ENCODE assay signal across 17 cellular contexts in genomic region chr17:67700037-67700436, GRCh38.
"Had no signal": no experiment of that assay in that cellular context is flagged by ENCODE, and none has a peak within 500 bp of the region (broad histone marks: within the 10 kb centered on the region; RNA-seq: fewer than 3 reads in every experiment).

No MANE protein-coding gene starts in this region.

- H3K4me3 Mint-ChIP-seq: activated CD4-positive, alpha-beta T cell treated with anti-CD3 and anti-CD28 coated beads, Interleukin-2, amount 10 ng/mL, durations not matched to agents 24 days and 14 days; memory B cell; stimulated activated naive CD8-positive, alpha-beta T cell treated with anti-CD3 and anti-CD28 coated beads, Interleukin-15, amount 100 ng/mL, for 72 hours had no signal

- H3K4me1 ChIP-seq: adrenal gland, gastroesophageal sphincter, left lung, testis had no signal

- H3K27ac Mint-ChIP-seq: activated CD4-positive, alpha-beta T cell treated with anti-CD3 and anti-CD28 coated beads, Interleukin-2, amount 10 ng/mL, durations not matched to agents 24 days and 14 days; activated T-helper 2 cell treated with anti-CD3 and anti-CD28 coated beads, Interferon-gamma antibody, Interleukin-2, Interleukin-4, amounts not matched to agents 10 μg/mL and 5 μg/mL and 100 μg/mL, durations not matched to agents 14 hours and 24 hours and 36 hours; memory B cell; stimulated activated naive CD8-positive, alpha-beta T cell treated with anti-CD3 and anti-CD28 coated beads, Interleukin-15, amount 100 ng/mL, for 72 hours had no signal

- H3K27ac ChIP-seq: adrenal gland, gastroesophageal sphincter, left lung, ovary, skin epidermis, testis had no signal

- H3K27me3 ChIP-seq: left lung, ovary, testis had no signal

- H3K9me3 Mint-ChIP-seq: activated CD4-positive, alpha-beta T cell treated with anti-CD3 and anti-CD28 coated beads, Interleukin-2, amount 10 ng/mL, durations not matched to agents 24 days and 14 days; activated T-helper 2 cell treated with anti-CD3 and anti-CD28 coated beads, Interferon-gamma antibody, Interleukin-2, Interleukin-4, amounts not matched to agents 10 μg/mL and 5 μg/mL and 100 μg/mL, durations not matched to agents 14 hours and 24 hours and 36 hours; memory B cell; stimulated activated naive CD8-positive, alpha-beta T cell treated with anti-CD3 and anti-CD28 coated beads, Interleukin-15, amount 100 ng/mL, for 72 hours had no signal

- H3K4me3 ChIP-seq: adrenal gland, gastroesophageal sphincter, left lung, ovary, skin epidermis, testis had no signal

- ATAC-seq: gastroesophageal sphincter; left lung; stimulated activated naive CD8-positive, alpha-beta T cell treated with anti-CD3 and anti-CD28 coated beads, Interleukin-15, amount 100 ng/mL, for 72 hours had no signal

- H3K4me1 Mint-ChIP-seq: activated CD4-positive, alpha-beta T cell treated with anti-CD3 and anti-CD28 coated beads, Interleukin-2, amount 10 ng/mL, durations not matched to agents 24 days and 14 days; stimulated activated naive CD8-positive, alpha-beta T cell treated with anti-CD3 and anti-CD28 coated beads, Interleukin-15, amount 100 ng/mL, for 72 hours had no signal

- DNase-seq: activated CD4-positive, alpha-beta T cell treated with anti-CD3 and anti-CD28 coated beads, Interleukin-2, amount 10 ng/mL, durations not matched to agents 24 days and 14 days; activated CD8-positive, alpha-beta memory T cell treated with anti-CD3 and anti-CD28 coated beads for 24 hours; activated naive CD4-positive, alpha-beta T cell treated with anti-CD3 and anti-CD28 coated beads, Interleukin-2, amount 50 U/mL, for 16 hours; adrenal gland; central memory CD4-positive, alpha-beta T cell; cortex of kidney; effector memory CD4-positive, alpha-beta T cell; islet precursor cell; left lung; ovary; stimulated activated CD4-positive, alpha-beta T cell treated with anti-CD3 and anti-CD28 coated beads, Interleukin-4, amount 100 ng/mL, for 4 hours; stimulated activated naive CD8-positive, alpha-beta T cell treated with anti-CD3 and anti-CD28 coated beads, Interleukin-15, amount 100 ng/mL, for 72 hours; testis had no signal

- H3K27me3 Mint-ChIP-seq: stimulated activated naive CD8-positive, alpha-beta T cell treated with anti-CD3 and anti-CD28 coated beads, Interleukin-15, amount 100 ng/mL, for 72 hours had no signal

- H3K36me3 Mint-ChIP-seq: memory B cell had no signal

- H3K36me3 ChIP-seq: adrenal gland, gastroesophageal sphincter, left lung, ovary had no signal

- H3K9me3 ChIP-seq: adrenal gland, gastroesophageal sphincter, ovary, testis had no signal
